ENCODE assay signal across 8 cellular contexts in the genomic region with DNA sequence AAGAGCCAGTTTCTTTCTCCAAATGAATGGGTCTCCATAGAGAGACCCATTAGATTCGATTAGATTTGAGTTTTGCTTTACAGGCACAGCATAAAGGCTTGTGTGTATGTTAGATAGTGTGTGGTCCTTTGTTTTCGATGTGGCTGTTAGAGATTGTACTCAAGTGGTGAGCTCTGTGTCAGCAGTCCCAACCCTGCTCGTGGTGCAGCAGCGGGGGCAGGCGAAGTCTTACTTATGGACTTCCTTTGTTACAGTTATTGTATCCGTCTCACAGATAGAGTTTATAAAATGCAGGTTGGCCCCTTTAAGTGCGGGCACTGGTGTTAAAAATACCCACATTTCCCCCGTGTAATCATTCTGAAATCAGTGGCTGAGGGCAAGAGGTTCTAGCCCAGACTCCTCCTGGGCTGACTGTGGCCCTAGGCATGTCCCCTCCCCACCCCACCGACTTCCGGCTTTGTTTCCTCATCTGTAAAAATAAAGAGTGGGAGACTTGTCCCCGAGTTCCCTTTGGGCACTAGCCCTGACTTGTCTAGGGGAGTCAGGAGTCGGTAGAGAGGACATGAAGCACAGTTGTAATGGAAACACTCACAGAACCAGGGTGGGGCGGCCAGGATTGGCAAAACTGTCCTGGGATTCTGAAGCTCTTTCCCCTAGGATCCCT. TPM values are rescaled to one million over a fixed set of nuclear protein-coding genes. Genes with fewer than 3 reads are reported as not detected.
DNase-seq lines count a peak whose midpoint lies in the region; ATAC-seq and TF ChIP-seq lines count a peak whose summit lies in the region.

No MANE protein-coding gene starts in this region.

- no peaks in the 10 kb centered on the region for H3K9me3 Mint-ChIP-seq in effector memory CD8-positive, alpha-beta T cell

- H3K79me2 ChIP-seq in osteoblast (ENCODE audit: insufficient read depth, low read length), result no peaks in the 10 kb centered on the region

- peaks cover 14% of the 10 kb centered on the region for H3K36me3 Mint-ChIP-seq in effector memory CD8-positive, alpha-beta T cell (ENCODE audit: insufficient read depth)

- H3K27ac Mint-ChIP-seq in effector memory CD8-positive, alpha-beta T cell, result peak overlapping the region; percentile 79 to 94

- H2AFZ ChIP-seq in osteoblast (ENCODE audit: low read length), result peak overlapping the region; percentile 69

- peak overlapping the region; percentile 93 for H3K27ac ChIP-seq in RWPE1
- peak overlapping the region; percentile 81 for H3K27ac ChIP-seq in osteoblast (ENCODE audit: low read depth, low read length)

- peak overlapping the region; percentile 62 for H3K4me3 ChIP-seq in osteoblast (ENCODE audit: insufficient read depth, low read length)

- H3K4me1 Mint-ChIP-seq in effector memory CD8-positive, alpha-beta T cell (ENCODE audit: low read depth in 2 of 2), result peaks cover 27 to 38% of the 10 kb centered on the region in 2 donors

- peak; percentile 42 for ATAC-seq in HG03196 (IDR thresholded peaks at IDR 0.05; ENCODE audit: unreplicated experiment)
- ATAC-seq in effector memory CD8-positive, alpha-beta T cell (replicated peaks), result peak; percentile 83
- ATAC-seq in HG03280 (IDR thresholded peaks at IDR 0.05; ENCODE audit: unreplicated experiment), result no peak

- TF ChIP-seq CTCF in RWPE1 (conservative IDR thresholded peaks at IDR 0.05; ENCODE audit: low read depth) (no peak), osteoblast (IDR thresholded peaks at IDR 0.05; ENCODE audit: extremely low read depth, low read depth, low read length) (no peak)

- H3K27me3 Mint-ChIP-seq in effector memory CD8-positive, alpha-beta T cell, result no peaks in the 10 kb centered on the region

- H4K20me1 ChIP-seq in osteoblast (ENCODE audit: insufficient read depth, low read length), result no peaks in the 10 kb centered on the region

- no peaks in the 10 kb centered on the region for H3K36me3 ChIP-seq in osteoblast (ENCODE audit: insufficient read depth, low read length)

- H3K4me2 ChIP-seq in osteoblast (ENCODE audit: insufficient read depth, low read length), result peak overlapping the region; percentile 85

- H3K4me1 ChIP-seq in osteoblast (ENCODE audit: insufficient read depth, low read length), result peaks cover 32% of the 10 kb centered on the region

- H3K4me3 Mint-ChIP-seq in effector memory CD8-positive, alpha-beta T cell, result peak overlapping the region; percentile 71 to 80

- no peaks in the 10 kb centered on the region for H3K9me3 ChIP-seq in osteoblast (ENCODE audit: low read depth, low read length)

- CTCF ChIA-PET in RWPE1 (lab: Yijun Ruan, JAX), result interaction anchor here (0.7 to 2.4 kb wide), 2 partner anchors 17 to 112 kb away, joined by 4 to 7 read pairs; no protein-coding TSS in a partner anchor

- no peaks in the 10 kb centered on the region for H3K27me3 ChIP-seq in osteoblast (ENCODE audit: insufficient read depth, low read length)

- POLR2A ChIA-PET in RWPE1 (lab: Yijun Ruan, JAX; ENCODE audit: low non-redundant PET), result no interaction called here

- DNase-seq in NCI-H2081 (lab: John Stamatoyannopoulos, UW) (peak; percentile 51 to 89), NCI-H2081 treated with DMSO at 0.1 percent for 48 hours (lab: John Stamatoyannopoulos, UW) (no peak), RWPE1 (ENCODE audit: low spot score) (peak; percentile 63), osteoblast (ENCODE audit: insufficient read length, low spot score, missing footprints) (no peak), NCI-H187 treated with DMSO at 0.1 percent for 48 hours (lab: John Stamatoyannopoulos, UW) (no peak)
- DNase-seq in effector memory CD8-positive, alpha-beta T cell, result peak; percentile 27 to 53 (median 35)

RNA-seq across cellular contexts. Expression of gene MTURN, which starts 28.6 kb away (rescaled TPM):
- 31.1 and 32.1 TPM in 2 replicates for total RNA-seq in osteoblast

Comparison
In these comparisons a context has a peak if more than half of its experiments do, and no peak if none do; other contexts are left out.
1. DNase-seq: peak in NCI-H2081 (2 of 2), RWPE1 (single experiment) and effector memory CD8-positive, alpha-beta T cell (3 of 3); none in NCI-H2081 treated with DMSO at 0.1 percent for 48 hours (single experiment), osteoblast (single experiment) and NCI-H187 treated with DMSO at 0.1 percent for 48 hours (single experiment).